In genomic region chr20:9609892-9610502, GRCh38 we compare ENCODE assay signal across 8 cellular contexts.
DNase-seq lines count a peak whose midpoint lies in the region; ATAC-seq and TF ChIP-seq lines count a peak whose summit lies in the region.

No MANE protein-coding gene starts in this region.

- H3K27ac ChIP-seq in OCI-LY3 (ENCODE audit: low read length) (no peak overlapping the region), brain microvascular endothelial cell (no peak overlapping the region)

- peak; percentile 68 for TF ChIP-seq RAD21 in Ishikawa (IDR thresholded peaks at IDR 0.05; ENCODE audit: low read depth)

- H3K4me1 ChIP-seq in OCI-LY3 (ENCODE audit: low read length), result no peaks in the 10 kb centered on the region; the same call in 1 of the 2 replicates

- peak; percentile 69 for ATAC-seq in GM19035 (IDR thresholded peaks at IDR 0.05; ENCODE audit: unreplicated experiment)
- peak; percentile 67 for ATAC-seq in left lobe of liver
- ATAC-seq in GM18868 (IDR thresholded peaks at IDR 0.05; ENCODE audit: unreplicated experiment), result no peak

- H3K4me3 ChIP-seq in OCI-LY3 (ENCODE audit: low read length), result no peak overlapping the region
- no peak overlapping the region for H3K4me3 ChIP-seq in brain microvascular endothelial cell (ENCODE audit: low read depth, low read length)

- H3K27me3 ChIP-seq in OCI-LY3 (ENCODE audit: low read depth, low read length), result peaks cover 75% of the 10 kb centered on the region
- no peaks in the 10 kb centered on the region for H3K27me3 ChIP-seq in brain microvascular endothelial cell (replicated peaks)

- no peak overlapping the region for H2AFZ ChIP-seq in OCI-LY3 (ENCODE audit: low read depth, low read length)

- H3K9ac ChIP-seq in OCI-LY3 (ENCODE audit: low read length), result no peak overlapping the region

- in situ Hi-C loops in brain microvascular endothelial cell (cut with HindIII; ENCODE audit: low pct_ligation_motif_present, low sequenced_read_pairs), result loop anchor here (25.0 kb wide), 1 partner anchor 198 kb away; no protein-coding TSS in a partner anchor

- no peak for TF ChIP-seq EP300 in Ishikawa (IDR thresholded peaks at IDR 0.05; ENCODE audit: borderline replicate concordance)

- H3K79me2 ChIP-seq in OCI-LY3 (ENCODE audit: low read length), result no peaks in the 10 kb centered on the region

- peak; percentile 33 for DNase-seq in COLO829 (ENCODE audit: low spot score)
- DNase-seq in brain microvascular endothelial cell, result peak; percentile 70
- DNase-seq in left lobe of liver (ENCODE audit: low spot score), result no peak
- peak; percentile 43 for DNase-seq in stromal cell of bone marrow (ENCODE audit: low read depth)

- no peak overlapping the region for H3K4me2 ChIP-seq in OCI-LY3 (ENCODE audit: low read length)

- H3K36me3 ChIP-seq in OCI-LY3 (replicated peaks; ENCODE audit: low read depth, low read length) (no peaks in the 10 kb centered on the region), brain microvascular endothelial cell (replicated peaks) (no peaks in the 10 kb centered on the region)

- peak; percentile 90 for TF ChIP-seq CTCF in OCI-LY3 (IDR thresholded peaks at IDR 0.05; ENCODE audit: low read depth, low read length)
- TF ChIP-seq CTCF in brain microvascular endothelial cell (IDR thresholded peaks at IDR 0.05; ENCODE audit: low read depth, low read length, missing control alignments), result peak; percentile 59

- peaks cover 8% of the 10 kb centered on the region; the same call in 1 of the 2 replicates for H4K20me1 ChIP-seq in OCI-LY3 (ENCODE audit: insufficient read depth, low read length)

- H3K9me3 ChIP-seq in OCI-LY3 (ENCODE audit: insufficient read depth, low read length), result no peaks in the 10 kb centered on the region

TF ChIP-seq in Ishikawa, 13 proteins besides CTCF, POLR2A, EP300 and RAD21:
- no peak for TF ChIP-seq CEBPB (IDR thresholded peaks at IDR 0.05)
- TF ChIP-seq EGR1 (IDR thresholded peaks at IDR 0.05), result no peak
- TF ChIP-seq TCF12 (IDR thresholded peaks at IDR 0.05; ENCODE audit: low read depth), result no peak
- TF ChIP-seq USF1 (IDR thresholded peaks at IDR 0.05), result no peak
- TF ChIP-seq ZBTB7A (IDR thresholded peaks at IDR 0.05; ENCODE audit: low read depth), result no peak
- TF ChIP-seq REST (IDR thresholded peaks at IDR 0.05; ENCODE audit: low read depth), result no peak
- no peak for TF ChIP-seq YY1 (IDR thresholded peaks at IDR 0.05; ENCODE audit: low read depth)
- TF ChIP-seq FOXM1 (IDR thresholded peaks at IDR 0.05; ENCODE audit: borderline replicate concordance, low read depth), result no peak
- TF ChIP-seq MAX (IDR thresholded peaks at IDR 0.05), result no peak
- TF ChIP-seq NFIC (IDR thresholded peaks at IDR 0.05), result no peak
- no peak for TF ChIP-seq CREB1 (IDR thresholded peaks at IDR 0.05; ENCODE audit: low read depth)
- no peak for TF ChIP-seq TAF1 (IDR thresholded peaks at IDR 0.05; ENCODE audit: low read depth)
- TF ChIP-seq TEAD4 (IDR thresholded peaks at IDR 0.05), result no peak
